8 cellular contexts compared by ENCODE assay signal in the genomic region with DNA sequence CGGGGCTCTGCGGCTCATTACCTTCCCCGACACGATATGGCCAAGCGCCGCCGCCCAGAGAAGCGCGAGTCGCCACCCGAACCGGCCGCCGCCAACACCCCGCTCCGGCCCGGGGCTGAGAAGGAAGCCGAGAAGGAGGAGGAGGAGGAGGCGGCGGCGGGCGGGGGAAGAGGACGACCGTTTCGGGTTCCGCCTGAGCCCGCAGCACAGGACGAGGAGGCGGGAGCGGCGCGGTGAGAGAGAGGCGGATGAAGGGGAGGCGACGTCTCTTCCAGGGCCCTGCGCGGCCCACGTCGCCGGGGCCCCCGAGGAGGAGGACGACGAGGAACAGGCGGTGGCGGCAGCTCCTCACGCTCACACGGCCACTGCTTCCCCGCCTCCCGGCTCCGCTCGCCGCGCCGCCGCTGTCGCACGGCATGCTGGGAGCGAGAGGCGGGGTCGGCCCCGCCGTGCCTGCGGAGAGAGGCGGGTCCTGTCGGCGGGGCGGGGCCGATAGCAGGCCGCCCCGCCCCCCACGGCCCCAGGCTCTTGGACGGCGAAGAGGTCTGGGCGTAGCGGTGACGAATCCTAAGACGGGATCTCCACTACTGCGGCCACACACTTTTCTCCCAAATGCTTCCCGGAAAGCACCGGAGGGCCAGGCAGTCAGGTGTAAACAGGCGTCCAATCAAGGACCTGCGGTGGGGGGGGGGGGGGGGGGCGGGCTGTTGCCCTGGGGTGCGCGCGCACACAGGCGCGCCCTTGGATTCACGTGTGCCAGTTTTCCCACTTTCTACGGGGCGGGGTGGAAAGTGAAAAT.
DNase-seq lines count a peak whose midpoint lies in the region; ATAC-seq and TF ChIP-seq lines count a peak whose summit lies in the region.

No MANE protein-coding gene starts in this region.

- no peaks in the 10 kb centered on the region for H3K27me3 ChIP-seq in right atrium auricular region
- H3K27me3 ChIP-seq in prostate gland (replicated peaks; ENCODE audit: insufficient read depth), result no peaks in the 10 kb centered on the region

- peak overlapping the region; percentile 88 for H3K4me3 Mint-ChIP-seq in T-helper 17 cell

- H3K9me3 ChIP-seq in T-helper 17 cell (ENCODE audit: control insufficient read depth, low read length, poor library complexity, severe bottlenecking), result no peaks in the 10 kb centered on the region
- H3K9me3 ChIP-seq in right atrium auricular region, result no peaks in the 10 kb centered on the region
- no peaks in the 10 kb centered on the region for H3K9me3 ChIP-seq in prostate gland

- WGBS in prostate gland, result under 1% methylated on average over 85 of the region's 91 CpGs

- H3K4me3 ChIP-seq in GM12875 (ENCODE audit: low read depth, low read length), result peak overlapping the region; percentile 84
- peak overlapping the region; percentile 75 to 86 for H3K4me3 ChIP-seq in right atrium auricular region
- peak overlapping the region; percentile 82 to 98 for H3K4me3 ChIP-seq in prostate gland

- peaks cover 0 to 4% of the 10 kb centered on the region in 2 donors for H3K4me1 ChIP-seq in right atrium auricular region
- H3K4me1 ChIP-seq in prostate gland (replicated peaks), result peaks cover 1% of the 10 kb centered on the region

- H3K4me1 Mint-ChIP-seq in T-helper 17 cell, result peaks cover 19% of the 10 kb centered on the region

- TF ChIP-seq CTCF in GM12875 (IDR thresholded peaks at IDR 0.05; ENCODE audit: borderline replicate concordance, insufficient read depth, low read depth, low read length) (no peak), right atrium auricular region (IDR thresholded peaks at IDR 0.05) (peak in 1 of 2 donors; percentile 32), prostate gland (IDR thresholded peaks at IDR 0.05) (peak in 3 of 4 experiments; percentile 22 to 44 (median 25))

- no peaks in the 10 kb centered on the region for H3K36me3 Mint-ChIP-seq in T-helper 17 cell (ENCODE audit: low read depth)

- intact Hi-C loops in prostate gland (cut with DNase I), result no loop called here

- no peaks in the 10 kb centered on the region for H3K27me3 Mint-ChIP-seq in T-helper 17 cell

- peak overlapping the region; percentile 88 for H3K27ac ChIP-seq in angular gyrus (ENCODE audit: low read depth, low read length)
- H3K27ac ChIP-seq in right atrium auricular region, result peak overlapping the region; percentile 97
- peak overlapping the region; percentile 96 to 98 for H3K27ac ChIP-seq in prostate gland

- H3K36me3 ChIP-seq in right atrium auricular region (no peaks in the 10 kb centered on the region), prostate gland (no peaks in the 10 kb centered on the region)

- TF ChIP-seq POLR2A in prostate gland (IDR thresholded peaks at IDR 0.05), result peak; percentile 98

- DNase-seq in NCI-H1048 (lab: John Stamatoyannopoulos, UW) (peak; percentile 68), T-helper 17 cell (peak; percentile 80 to 94 (median 93)), right atrium auricular region (ENCODE audit: low spot score) (peak; percentile 92), prostate gland (ENCODE audit: low spot score) (peak; percentile 94), ureter (ENCODE audit: low spot score) (peak; percentile 95)

- ATAC-seq in HG02588 (IDR thresholded peaks at IDR 0.05; ENCODE audit: unreplicated experiment) (peak; percentile 63), T-helper 17 cell (peak; percentile 82)

- peak overlapping the region; percentile 86 for H3K27ac Mint-ChIP-seq in T-helper 17 cell

Comparison
In these comparisons a context has a peak if more than half of its experiments do, and no peak if none do; other contexts are left out.
1. Peak in every context shown above with its lines: DNase-seq, ATAC-seq, H3K4me3 ChIP-seq and H3K27ac ChIP-seq.